In the genomic region with DNA sequence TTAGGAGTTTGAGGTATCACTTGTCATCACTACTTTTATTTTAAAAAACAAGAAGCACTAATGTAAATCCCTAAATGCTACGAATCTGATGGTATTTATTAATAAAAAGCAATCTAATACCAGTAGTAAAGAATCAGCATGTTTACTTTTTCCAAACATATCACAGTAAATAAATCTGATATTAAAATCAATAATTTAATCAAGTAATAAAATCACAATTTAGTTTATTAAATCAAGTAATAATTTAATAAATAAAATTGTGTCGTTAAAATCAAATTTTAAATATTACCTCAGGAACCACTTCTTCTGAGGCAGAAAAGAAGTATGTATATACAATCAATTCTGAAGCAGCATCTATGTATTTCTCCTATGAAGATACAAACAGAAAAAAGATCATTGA, we compare ENCODE assay signal across 24 cellular contexts.
"Had no signal": no experiment of that assay in that cellular context is flagged by ENCODE, and none has a peak within 500 bp of the region (broad histone marks: within the 10 kb centered on the region; RNA-seq: fewer than 3 reads in every experiment).

No MANE protein-coding gene starts in this region.

- H3K4me3 ChIP-seq: K562, SJSA1, SK-N-MC had no signal

- ATAC-seq: K562 had no signal

- DNase-seq: Kasumi-1, MM.1S, NCI-H1092 treated with DMSO at 0.1 percent for 48 hours, NCI-H1436, NCI-H187, NCI-H2029, NCI-H2081 treated with DMSO at 0.1 percent for 48 hours, NCI-H2171, NCI-H226, NCI-H446, NCI-H510A, NCI-H524 treated with DMSO at 0.1 percent for 48 hours, NCI-H69, NCI-H774, Right ventricle myocardium superior, RPMI8226, SIG-M5 had no signal

- H3K9me3 ChIP-seq: SJSA1 had no signal

- H3K27me3 ChIP-seq: SJSA1 had no signal

- FAIRE-seq: HTR-8/SVneo, K562, RCC 7860 had no signal

- H3K27ac ChIP-seq: HL-60, KMS-11, SJSA1, SK-N-MC had no signal

- H3K4me1 ChIP-seq: SJSA1 had no signal
